ENCODE assay signal across 8 cellular contexts in the genomic region with DNA sequence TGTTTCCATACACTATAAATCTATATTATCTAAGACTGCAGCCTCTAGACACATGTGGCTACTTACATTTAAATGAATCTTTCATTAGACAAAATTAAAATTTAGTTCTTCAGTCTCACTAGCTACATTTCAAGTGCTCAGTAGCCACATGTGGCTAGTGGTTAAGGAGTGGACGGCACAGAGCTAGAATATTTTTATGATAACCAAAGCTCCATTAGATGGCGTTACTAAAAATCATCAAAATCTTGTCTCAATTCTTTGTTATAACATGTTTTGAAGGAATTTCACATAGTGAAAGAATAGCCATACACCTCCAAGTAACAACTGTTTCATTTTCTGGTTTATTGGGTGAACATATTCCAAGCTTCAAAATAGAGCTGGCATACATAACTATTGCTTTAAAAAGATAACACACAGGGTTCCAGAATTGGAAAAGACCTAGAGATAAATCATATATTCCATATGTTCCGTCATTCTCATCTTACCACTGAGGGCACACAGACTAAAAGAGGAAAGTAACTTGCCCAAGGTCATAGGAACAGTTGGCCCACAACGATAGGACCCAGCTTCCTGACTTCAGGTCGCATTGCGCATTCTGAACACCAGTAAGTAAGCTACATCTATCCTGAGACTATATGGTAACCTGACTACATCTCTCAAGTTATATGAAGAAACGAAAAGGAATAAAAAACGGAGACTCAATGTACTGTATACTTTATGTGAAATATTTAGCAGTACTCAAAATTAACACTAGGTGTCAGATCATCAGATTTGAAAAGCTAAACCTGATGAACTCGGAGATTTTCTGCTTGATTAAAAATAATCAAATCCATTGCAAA.
A peak's percentile ranks its signal among the peaks of the same experiment; 100 is the strongest.
DNase-seq lines count a peak whose midpoint lies in the region; ATAC-seq and TF ChIP-seq lines count a peak whose summit lies in the region.

No MANE protein-coding gene starts in this region.

- H3K4me1 Mint-ChIP-seq in activated CD4-positive, alpha-beta T cell treated with anti-CD3 and anti-CD28 coated beads, Interleukin-2, amount 10 ng/mL, durations not matched to agents 24 days and 14 days, result peaks cover 23% of the 10 kb centered on the region

- H3K27me3 ChIP-seq in spleen (replicated peaks in 1 of 7), result peaks cover 0 to 30% (median 0%) of the 10 kb centered on the region in 7 donors
- H3K27me3 ChIP-seq in aorta (ENCODE audit: control insufficient read depth in 1 of 2, insufficient read depth in 2 of 2, low read length in 1 of 2), result peaks cover 0 to 5% of the 10 kb centered on the region in 2 donors

- H3K4me3 ChIP-seq in spleen, result peak overlapping the region in 1 of 8 donors; percentile 29
- H3K4me3 ChIP-seq in aorta (ENCODE audit: low read length in 2 of 2), result peak overlapping the region in 1 of 2 donors; percentile 54

- peak; percentile 10 to 71 (median 60) for TF ChIP-seq CTCF in spleen (IDR thresholded peaks at IDR 0.05 in 8 of 11, conservative IDR thresholded peaks at IDR 0.05 in 3 of 11)

- no peak overlapping the region for H3K27ac Mint-ChIP-seq in activated CD4-positive, alpha-beta T cell treated with anti-CD3 and anti-CD28 coated beads, Interleukin-2, amount 10 ng/mL, durations not matched to agents 24 days and 14 days

- peak overlapping the region in 6 of 8 donors; percentile 7 to 79 (median 69) for H3K27ac ChIP-seq in spleen
- H3K27ac ChIP-seq in aorta (ENCODE audit: low read depth in 1 of 2, low read length in 2 of 2), result no peak overlapping the region

- TF ChIP-seq POLR2A in spleen (IDR thresholded peaks at IDR 0.05), result no peak

- H3K9me3 Mint-ChIP-seq in activated CD4-positive, alpha-beta T cell treated with anti-CD3 and anti-CD28 coated beads, Interleukin-2, amount 10 ng/mL, durations not matched to agents 24 days and 14 days, result no peaks in the 10 kb centered on the region

- intact Hi-C loops in spleen (cut with DNase I; ENCODE audit: low total_unique reads), result loop anchor here (2.0 kb wide), 1 partner anchor 217 kb away; no protein-coding TSS in a partner anchor
- intact Hi-C loops in activated CD4-positive, alpha-beta T cell treated with anti-CD3 and anti-CD28 coated beads, Interleukin-2, amount 10 ng/mL, durations not matched to agents 24 days and 14 days (cut with micrococcal nuclease), result loop anchor here (1.0 to 5.0 kb wide), 2 partner anchors 81 to 218 kb away; partner anchors contain the start of gene MET
- intact Hi-C loops in aorta (cut with DNase I), result loop anchor here in 1 of 2 donors (2.0 kb wide), 1 partner anchor 217 kb away; no protein-coding TSS in a partner anchor

- H3K9me3 ChIP-seq in spleen (no peaks in the 10 kb centered on the region), aorta (ENCODE audit: control insufficient read depth, low read length) (no peaks in the 10 kb centered on the region)

- H3K4me1 ChIP-seq in spleen, result peaks cover 15 to 45% (median 26%) of the 10 kb centered on the region in 6 donors
- no peaks in the 10 kb centered on the region for H3K4me1 ChIP-seq in aorta (ENCODE audit: control insufficient read depth in 1 of 2, insufficient read depth in 2 of 2, low read length in 2 of 2)

- 21 to 28% (median 23%) methylated on average over 9 of the region's 9 CpGs for WGBS in spleen, 5 donors
- WGBS in aorta, 2 donors, result 39 to 41% methylated on average over 9 of the region's 9 CpGs

- no peak overlapping the region for H3K4me3 Mint-ChIP-seq in activated CD4-positive, alpha-beta T cell treated with anti-CD3 and anti-CD28 coated beads, Interleukin-2, amount 10 ng/mL, durations not matched to agents 24 days and 14 days

- DNase-seq in DMS53 (lab: John Stamatoyannopoulos, UW) (peak; percentile 65), HT-29 (ENCODE audit: low spot score) (peak; percentile 73), germinal center (ENCODE audit: low spot score) (peak; percentile 19), spleen (no peak), aorta (no peak), HPDE6-E6E7 (ENCODE audit: extremely low spot score) (no peak)
- DNase-seq in activated CD4-positive, alpha-beta T cell treated with anti-CD3 and anti-CD28 coated beads, Interleukin-2, amount 10 ng/mL, durations not matched to agents 24 days and 14 days, result no peak

- H3K27me3 Mint-ChIP-seq in activated CD4-positive, alpha-beta T cell treated with anti-CD3 and anti-CD28 coated beads, Interleukin-2, amount 10 ng/mL, durations not matched to agents 24 days and 14 days, result peaks cover 40% of the 10 kb centered on the region

- no peaks in the 10 kb centered on the region for H3K36me3 Mint-ChIP-seq in activated CD4-positive, alpha-beta T cell treated with anti-CD3 and anti-CD28 coated beads, Interleukin-2, amount 10 ng/mL, durations not matched to agents 24 days and 14 days (ENCODE audit: low read depth)

- peak; percentile 63 for ATAC-seq in SK-N-SH treated with all-trans-retinoic acid at 6 μM for 48 hours
- no peak for ATAC-seq in aorta (ENCODE audit: low FRiP score)

- H3K36me3 ChIP-seq in spleen (no peaks in the 10 kb centered on the region), aorta (ENCODE audit: control insufficient read depth in 1 of 2, insufficient read depth in 2 of 2, low read length in 1 of 2) (no peaks in the 10 kb centered on the region)

TF ChIP-seq in SK-N-SH treated with all-trans-retinoic acid at 6 μM for 48 hours, 23 proteins besides CTCF, POLR2A, EP300 and RAD21:
- TF ChIP-seq, protein P1, sequence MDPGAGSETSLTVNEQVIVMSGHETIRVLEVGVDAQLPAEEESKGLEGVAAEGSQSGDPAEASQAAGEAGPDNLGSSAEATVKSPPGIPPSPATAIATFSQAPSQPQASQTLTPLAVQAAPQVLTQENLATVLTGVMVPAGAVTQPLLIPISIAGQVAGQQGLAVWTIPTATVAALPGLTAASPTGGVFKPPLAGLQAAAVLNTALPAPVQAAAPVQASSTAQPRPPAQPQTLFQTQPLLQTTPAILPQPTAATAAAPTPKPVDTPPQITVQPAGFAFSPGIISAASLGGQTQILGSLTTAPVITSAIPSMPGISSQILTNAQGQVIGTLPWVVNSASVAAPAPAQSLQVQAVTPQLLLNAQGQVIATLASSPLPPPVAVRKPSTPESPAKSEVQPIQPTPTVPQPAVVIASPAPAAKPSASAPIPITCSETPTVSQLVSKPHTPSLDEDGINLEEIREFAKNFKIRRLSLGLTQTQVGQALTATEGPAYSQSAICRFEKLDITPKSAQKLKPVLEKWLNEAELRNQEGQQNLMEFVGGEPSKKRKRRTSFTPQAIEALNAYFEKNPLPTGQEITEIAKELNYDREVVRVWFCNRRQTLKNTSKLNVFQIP (CRISPR knock-in tag; IDR thresholded peaks at IDR 0.05; ENCODE audit: borderline replicate concordance, low read depth), result no peak
- TF ChIP-seq, protein P2, sequence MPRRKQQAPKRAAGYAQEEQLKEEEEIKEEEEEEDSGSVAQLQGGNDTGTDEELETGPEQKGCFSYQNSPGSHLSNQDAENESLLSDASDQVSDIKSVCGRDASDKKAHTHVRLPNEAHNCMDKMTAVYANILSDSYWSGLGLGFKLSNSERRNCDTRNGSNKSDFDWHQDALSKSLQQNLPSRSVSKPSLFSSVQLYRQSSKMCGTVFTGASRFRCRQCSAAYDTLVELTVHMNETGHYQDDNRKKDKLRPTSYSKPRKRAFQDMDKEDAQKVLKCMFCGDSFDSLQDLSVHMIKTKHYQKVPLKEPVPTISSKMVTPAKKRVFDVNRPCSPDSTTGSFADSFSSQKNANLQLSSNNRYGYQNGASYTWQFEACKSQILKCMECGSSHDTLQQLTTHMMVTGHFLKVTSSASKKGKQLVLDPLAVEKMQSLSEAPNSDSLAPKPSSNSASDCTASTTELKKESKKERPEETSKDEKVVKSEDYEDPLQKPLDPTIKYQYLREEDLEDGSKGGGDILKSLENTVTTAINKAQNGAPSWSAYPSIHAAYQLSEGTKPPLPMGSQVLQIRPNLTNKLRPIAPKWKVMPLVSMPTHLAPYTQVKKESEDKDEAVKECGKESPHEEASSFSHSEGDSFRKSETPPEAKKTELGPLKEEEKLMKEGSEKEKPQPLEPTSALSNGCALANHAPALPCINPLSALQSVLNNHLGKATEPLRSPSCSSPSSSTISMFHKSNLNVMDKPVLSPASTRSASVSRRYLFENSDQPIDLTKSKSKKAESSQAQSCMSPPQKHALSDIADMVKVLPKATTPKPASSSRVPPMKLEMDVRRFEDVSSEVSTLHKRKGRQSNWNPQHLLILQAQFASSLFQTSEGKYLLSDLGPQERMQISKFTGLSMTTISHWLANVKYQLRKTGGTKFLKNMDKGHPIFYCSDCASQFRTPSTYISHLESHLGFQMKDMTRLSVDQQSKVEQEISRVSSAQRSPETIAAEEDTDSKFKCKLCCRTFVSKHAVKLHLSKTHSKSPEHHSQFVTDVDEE (CRISPR knock-in tag; IDR thresholded peaks at IDR 0.05), result no peak
- TF ChIP-seq TCF4 (CRISPR knock-in tag; IDR thresholded peaks at IDR 0.05; ENCODE audit: borderline replicate concordance) (no peak), BACH2 (CRISPR knock-in tag; IDR thresholded peaks at IDR 0.05; ENCODE audit: borderline replicate concordance) (no peak), SNAI2 (CRISPR knock-in tag; IDR thresholded peaks at IDR 0.05) (no peak), OSR1 (CRISPR knock-in tag; IDR thresholded peaks at IDR 0.05) (no peak), GLIS3 (CRISPR knock-in tag; IDR thresholded peaks at IDR 0.05) (no peak), ZNF70 (CRISPR knock-in tag; IDR thresholded peaks at IDR 0.05) (no peak)

Comparison
In these comparisons a context has a peak if more than half of its experiments do, and no peak if none do; other contexts are left out.
1. DNase-seq: peak in DMS53 (single experiment), HT-29 (single experiment) and germinal center (single experiment); none in spleen (single experiment), activated CD4-positive, alpha-beta T cell treated with anti-CD3 and anti-CD28 coated beads, Interleukin-2, amount 10 ng/mL, durations not matched to agents 24 days and 14 days (single experiment), aorta (0 of 2) and HPDE6-E6E7 (single experiment).
2. H3K27ac ChIP-seq: peak in spleen (6 of 8); none in aorta (0 of 2).